ENCODE assay signal across 1 cellular context in the genomic region with DNA sequence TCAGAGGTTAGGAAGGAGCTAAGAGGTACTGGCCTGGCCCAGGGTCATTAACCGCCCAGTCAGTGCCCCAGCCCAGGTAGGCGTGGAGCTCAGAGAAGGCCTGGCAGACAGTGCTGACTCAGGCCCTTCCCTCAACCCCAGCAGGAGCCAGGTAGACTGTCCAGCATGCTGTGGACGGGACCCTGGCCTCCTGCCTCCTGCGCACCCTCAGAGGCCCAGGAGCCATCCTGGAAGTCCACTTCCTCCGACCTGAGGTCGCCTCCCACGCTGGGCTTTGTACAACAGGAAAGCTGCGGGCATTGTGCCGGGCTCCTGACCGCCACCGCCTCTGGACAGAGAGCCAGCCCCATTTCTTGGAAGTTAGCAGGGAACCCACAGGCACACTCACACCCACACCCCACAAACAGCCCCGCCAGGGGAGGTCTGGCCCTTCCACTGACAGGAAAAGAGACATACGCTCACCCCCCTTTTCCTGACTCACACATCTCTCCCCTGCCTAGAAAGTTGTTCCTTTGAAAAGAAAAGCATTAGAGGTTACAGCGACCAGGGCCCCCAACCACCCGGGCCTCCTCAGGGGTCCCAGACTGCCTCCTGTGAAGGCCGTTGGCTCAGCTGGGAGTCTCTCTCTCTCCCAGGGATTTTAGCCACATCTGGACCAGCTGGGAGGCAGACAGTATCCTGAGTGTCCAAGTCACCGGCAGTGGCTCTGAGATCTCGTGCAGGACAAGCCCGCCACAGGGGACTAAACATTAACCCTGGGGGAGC.
TF ChIP-seq lines count a peak whose summit lies in the region.

No MANE protein-coding gene starts in this region.

TF ChIP-seq in GM23338, 12 proteins besides CTCF, POLR2A, EP300 and RAD21 (continued from another document):
- TF ChIP-seq, protein P1, sequence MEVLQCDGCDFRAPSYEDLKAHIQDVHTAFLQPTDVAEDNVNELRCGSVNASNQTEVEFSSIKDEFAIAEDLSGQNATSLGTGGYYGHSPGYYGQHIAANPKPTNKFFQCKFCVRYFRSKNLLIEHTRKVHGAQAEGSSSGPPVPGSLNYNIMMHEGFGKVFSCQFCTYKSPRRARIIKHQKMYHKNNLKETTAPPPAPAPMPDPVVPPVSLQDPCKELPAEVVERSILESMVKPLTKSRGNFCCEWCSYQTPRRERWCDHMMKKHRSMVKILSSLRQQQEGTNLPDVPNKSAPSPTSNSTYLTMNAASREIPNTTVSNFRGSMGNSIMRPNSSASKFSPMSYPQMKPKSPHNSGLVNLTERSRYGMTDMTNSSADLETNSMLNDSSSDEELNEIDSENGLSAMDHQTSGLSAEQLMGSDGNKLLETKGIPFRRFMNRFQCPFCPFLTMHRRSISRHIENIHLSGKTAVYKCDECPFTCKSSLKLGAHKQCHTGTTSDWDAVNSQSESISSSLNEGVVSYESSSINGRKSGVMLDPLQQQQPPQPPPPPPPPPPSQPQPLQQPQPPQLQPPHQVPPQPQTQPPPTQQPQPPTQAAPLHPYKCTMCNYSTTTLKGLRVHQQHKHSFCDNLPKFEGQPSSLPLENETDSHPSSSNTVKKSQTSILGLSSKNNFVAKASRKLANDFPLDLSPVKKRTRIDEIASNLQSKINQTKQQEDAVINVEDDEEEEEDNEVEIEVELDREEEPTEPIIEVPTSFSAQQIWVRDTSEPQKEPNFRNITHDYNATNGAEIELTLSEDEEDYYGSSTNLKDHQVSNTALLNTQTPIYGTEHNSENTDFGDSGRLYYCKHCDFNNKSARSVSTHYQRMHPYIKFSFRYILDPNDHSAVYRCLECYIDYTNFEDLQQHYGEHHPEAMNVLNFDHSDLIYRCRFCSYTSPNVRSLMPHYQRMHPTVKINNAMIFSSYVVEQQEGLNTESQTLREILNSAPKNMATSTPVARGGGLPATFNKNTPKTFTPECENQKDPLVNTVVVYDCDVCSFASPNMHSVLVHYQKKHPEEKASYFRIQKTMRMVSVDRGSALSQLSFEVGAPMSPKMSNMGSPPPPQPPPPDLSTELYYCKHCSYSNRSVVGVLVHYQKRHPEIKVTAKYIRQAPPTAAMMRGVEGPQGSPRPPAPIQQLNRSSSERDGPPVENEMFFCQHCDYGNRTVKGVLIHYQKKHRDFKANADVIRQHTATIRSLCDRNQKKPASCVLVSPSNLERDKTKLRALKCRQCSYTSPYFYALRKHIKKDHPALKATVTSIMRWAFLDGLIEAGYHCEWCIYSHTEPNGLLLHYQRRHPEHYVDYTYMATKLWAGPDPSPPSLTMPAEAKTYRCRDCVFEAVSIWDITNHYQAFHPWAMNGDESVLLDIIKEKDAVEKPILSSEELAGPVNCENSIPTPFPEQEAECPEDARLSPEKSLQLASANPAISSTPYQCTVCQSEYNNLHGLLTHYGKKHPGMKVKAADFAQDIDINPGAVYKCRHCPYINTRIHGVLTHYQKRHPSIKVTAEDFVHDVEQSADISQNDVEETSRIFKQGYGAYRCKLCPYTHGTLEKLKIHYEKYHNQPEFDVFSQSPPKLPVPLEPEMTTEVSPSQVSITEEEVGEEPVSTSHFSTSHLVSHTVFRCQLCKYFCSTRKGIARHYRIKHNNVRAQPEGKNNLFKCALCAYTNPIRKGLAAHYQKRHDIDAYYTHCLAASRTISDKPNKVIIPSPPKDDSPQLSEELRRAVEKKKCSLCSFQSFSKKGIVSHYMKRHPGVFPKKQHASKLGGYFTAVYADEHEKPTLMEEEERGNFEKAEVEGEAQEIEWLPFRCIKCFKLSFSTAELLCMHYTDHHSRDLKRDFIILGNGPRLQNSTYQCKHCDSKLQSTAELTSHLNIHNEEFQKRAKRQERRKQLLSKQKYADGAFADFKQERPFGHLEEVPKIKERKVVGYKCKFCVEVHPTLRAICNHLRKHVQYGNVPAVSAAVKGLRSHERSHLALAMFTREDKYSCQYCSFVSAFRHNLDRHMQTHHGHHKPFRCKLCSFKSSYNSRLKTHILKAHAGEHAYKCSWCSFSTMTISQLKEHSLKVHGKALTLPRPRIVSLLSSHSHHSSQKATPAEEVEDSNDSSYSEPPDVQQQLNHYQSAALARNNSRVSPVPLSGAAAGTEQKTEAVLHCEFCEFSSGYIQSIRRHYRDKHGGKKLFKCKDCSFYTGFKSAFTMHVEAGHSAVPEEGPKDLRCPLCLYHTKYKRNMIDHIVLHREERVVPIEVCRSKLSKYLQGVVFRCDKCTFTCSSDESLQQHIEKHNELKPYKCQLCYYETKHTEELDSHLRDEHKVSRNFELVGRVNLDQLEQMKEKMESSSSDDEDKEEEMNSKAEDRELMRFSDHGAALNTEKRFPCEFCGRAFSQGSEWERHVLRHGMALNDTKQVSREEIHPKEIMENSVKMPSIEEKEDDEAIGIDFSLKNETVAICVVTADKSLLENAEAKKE (CRISPR knock-in tag; IDR thresholded peaks at IDR 0.05), result no peak
- TF ChIP-seq JUNB (IDR thresholded peaks at IDR 0.05; ENCODE audit: unreplicated experiment), result no peak
